ENCODE assay signal across 26 cellular contexts in genomic region chr14:83913466-83913865, GRCh38.
"Had no signal": no experiment of that assay in that cellular context is flagged by ENCODE, and none has a peak within 500 bp of the region (broad histone marks: within the 10 kb centered on the region; RNA-seq: fewer than 3 reads in every experiment).

No MANE protein-coding gene starts in this region.

- H3K27ac ChIP-seq: body of pancreas, cardiac muscle cell, coronary artery, dorsolateral prefrontal cortex, left lung, neutrophil, ovary, skin epidermis, thoracic aorta, uterus, VCaP had no signal

- H3K4me1 ChIP-seq: body of pancreas, left lung, uterus had no signal

- H3K36me3 ChIP-seq: cardiac muscle cell, left lung, neutrophil, ovary, thoracic aorta, uterus had no signal

- H3K9me3 ChIP-seq: body of pancreas, left lung, neutrophil, ovary, thoracic aorta, uterus had no signal

- H3K4me3 ChIP-seq: body of pancreas, cardiac muscle cell, coronary artery, dorsolateral prefrontal cortex, left lung, lung, ovary, skin epidermis, thoracic aorta, uterus had no signal

- DNase-seq: activated CD4-positive, alpha-beta T cell treated with anti-CD3 and anti-CD28 coated beads for 4 hours; activated CD4-positive, alpha-beta T cell treated with anti-CD3 and anti-CD28 coated beads, Interleukin-2, amount 50 U/mL, for 4 hours; activated naive CD4-positive, alpha-beta T cell; activated T-cell treated with anti-CD3 and anti-CD28 coated beads for 4 hours; activated T-cell treated with anti-CD3 and anti-CD28 coated beads, Interleukin-2, amount 50 U/mL, for 72 hours; aorta; body of pancreas; cerebellar nuclear complex; dorsolateral prefrontal cortex; effector memory CD4-positive, alpha-beta T cell; left lung; nephron progenitor cell; ovary; retina; stimulated activated CD4-positive, alpha-beta T cell treated with anti-CD3 and anti-CD28 coated beads, Interleukin-12 subunit alpha, Interleukin-12 subunit beta, amount 100 ng/mL, for 4 hours; stimulated activated CD4-positive, alpha-beta T cell treated with anti-CD3 and anti-CD28 coated beads, Interleukin-4, amount 100 ng/mL, for 1 hour; stimulated activated naive CD8-positive, alpha-beta T cell treated with anti-CD3 and anti-CD28 coated beads, Interleukin-15, Interleukin-2, amounts not matched to agents 100 U/mL and 50 U/mL, for 24 hours; T-helper 9 cell; uterus had no signal

- H3K27me3 ChIP-seq: body of pancreas, cardiac muscle cell, dorsolateral prefrontal cortex, left lung, neutrophil, ovary, uterus had no signal
